9 cellular contexts compared by ENCODE assay signal in genomic region chr3:18556503-18556902, GRCh38.
DNase-seq lines count a peak whose midpoint lies in the region; ATAC-seq and TF ChIP-seq lines count a peak whose summit lies in the region.
"Had no signal": no experiment of that assay in that cellular context is flagged by ENCODE, and none has a peak within 500 bp of the region (broad histone marks: within the 10 kb centered on the region; RNA-seq: fewer than 3 reads in every experiment).

No MANE protein-coding gene starts in this region.

- peaks cover 6% of the 10 kb centered on the region for H3K9me3 Mint-ChIP-seq in T-helper 2 cell treated with Interferon-gamma antibody and Interleukin-4, amounts not matched to agents 5 μg/mL and 100 μg/mL, for 36 hours

- H3K36me3 Mint-ChIP-seq in T-helper 2 cell treated with Interferon-gamma antibody and Interleukin-4, amounts not matched to agents 5 μg/mL and 100 μg/mL, for 36 hours (ENCODE audit: low read depth): peaks cover 3% of the 10 kb centered on the region

- peak overlapping the region; percentile 31 for H3K4me3 Mint-ChIP-seq in T-helper 2 cell treated with Interferon-gamma antibody and Interleukin-4, amounts not matched to agents 5 μg/mL and 100 μg/mL, for 36 hours
- H3K4me3 Mint-ChIP-seq: neural crest cell had no signal

- H3K36me3 ChIP-seq in GM06990 (ENCODE audit: control insufficient read depth, insufficient read depth, low read length) (no peaks in the 10 kb centered on the region), uterus (no peaks in the 10 kb centered on the region)

- TF ChIP-seq POLR2A in uterus (IDR thresholded peaks at IDR 0.05): no peak

- intact Hi-C loops in uterus (cut with DNase I; ENCODE audit: low total_unique reads): no loop called here

- no peak overlapping the region for H3K27ac ChIP-seq in uterus

- TF ChIP-seq CTCF in GM06990 (IDR thresholded peaks at IDR 0.05; ENCODE audit: insufficient read depth, low read length, poor library complexity, severe bottlenecking): no peak
- TF ChIP-seq CTCF in uterus (IDR thresholded peaks at IDR 0.05): no peak

- DNase-seq in GM06990 (ENCODE audit: extremely low read depth, insufficient read length) (peak; percentile 26), uterus (no peak), SW480 (ENCODE audit: low spot score) (no peak), mesenteric fat pad (ENCODE audit: low spot score) (no peak), hippocampal formation (lab: John Stamatoyannopoulos, UW) (no peak)
- peak; percentile 90 for DNase-seq in T-helper 2 cell treated with Interferon-gamma antibody and Interleukin-4, amounts not matched to agents 5 μg/mL and 100 μg/mL, for 36 hours (ENCODE audit: low spot score)
- DNase-seq in effector CD4-positive, alpha-beta T cell: peak; percentile 13

- no peaks in the 10 kb centered on the region for H3K27me3 Mint-ChIP-seq in T-helper 2 cell treated with Interferon-gamma antibody and Interleukin-4, amounts not matched to agents 5 μg/mL and 100 μg/mL, for 36 hours (ENCODE audit: low read depth)

- H3K4me3 ChIP-seq in GM06990 (replicated peaks; ENCODE audit: low read depth, low read length) (no peak overlapping the region), uterus (no peak overlapping the region)

- no peaks in the 10 kb centered on the region for H3K9me3 ChIP-seq in uterus

- no peaks in the 10 kb centered on the region for H3K27me3 ChIP-seq in GM06990 (replicated peaks; ENCODE audit: control insufficient read depth, insufficient read depth, low read length)
- no peaks in the 10 kb centered on the region for H3K27me3 ChIP-seq in uterus

- H3K27ac Mint-ChIP-seq in T-helper 2 cell treated with Interferon-gamma antibody and Interleukin-4, amounts not matched to agents 5 μg/mL and 100 μg/mL, for 36 hours: peak overlapping the region; percentile 84

- ATAC-seq in HG02623 (IDR thresholded peaks at IDR 0.05; ENCODE audit: unreplicated experiment): peak; percentile 82

- H3K4me1 Mint-ChIP-seq in T-helper 2 cell treated with Interferon-gamma antibody and Interleukin-4, amounts not matched to agents 5 μg/mL and 100 μg/mL, for 36 hours (ENCODE audit: low read depth): peaks cover 49% of the 10 kb centered on the region

- no peaks in the 10 kb centered on the region for H3K4me1 ChIP-seq in uterus

Comparison
In these comparisons a context has a peak if more than half of its experiments do, and no peak if none do; other contexts are left out.
1. DNase-seq: peak in GM06990 (single experiment), T-helper 2 cell treated with Interferon-gamma antibody and Interleukin-4, amounts not matched to agents 5 μg/mL and 100 μg/mL, for 36 hours (single experiment) and effector CD4-positive, alpha-beta T cell (single experiment); none in uterus (0 of 2), SW480 (single experiment), mesenteric fat pad (single experiment) and hippocampal formation (0 of 2).